21 cellular contexts compared by ENCODE assay signal in the genomic region with DNA sequence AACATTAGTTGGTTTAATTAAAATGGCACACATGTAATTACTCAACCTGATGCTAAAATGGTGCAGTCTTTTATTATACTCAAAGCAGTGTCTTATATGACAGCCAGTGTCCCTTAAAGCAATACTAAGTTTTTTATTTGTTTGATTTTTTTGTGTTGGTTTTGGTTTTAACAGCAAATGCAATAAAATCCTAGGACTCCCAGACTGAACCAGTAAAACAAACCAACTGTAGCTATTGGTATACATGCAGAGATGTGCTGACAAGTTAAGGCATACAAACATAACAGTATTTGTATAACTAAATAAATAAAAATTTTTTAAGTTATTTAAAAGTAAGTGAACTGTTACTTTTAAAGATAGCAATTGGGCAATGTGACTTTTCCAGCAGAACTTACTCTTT.
"Had no signal": no experiment of that assay in that cellular context is flagged by ENCODE, and none has a peak within 500 bp of the region (broad histone marks: within the 10 kb centered on the region; RNA-seq: fewer than 3 reads in every experiment).

No MANE protein-coding gene starts in this region.

- H3K9me3 ChIP-seq: esophagus muscularis mucosa, gastrocnemius medialis, heart right ventricle, left lung, lower lobe of right lung, mucosa of descending colon had no signal

- ATAC-seq: foreskin keratinocyte; gastrocnemius medialis; heart right ventricle; left cardiac atrium; left lung; left ventricle myocardium superior; lower lobe of right lung; mucosa of descending colon; naive thymus-derived CD8-positive, alpha-beta T cell had no signal

- H3K27me3 ChIP-seq: dorsolateral prefrontal cortex, esophagus muscularis mucosa, foreskin keratinocyte, gastrocnemius medialis, heart right ventricle, left lung had no signal

- DNase-seq: dermis blood vessel endothelial cell; effector CD4-positive, alpha-beta T cell; effector memory CD4-positive, alpha-beta T cell; foreskin keratinocyte; gastrocnemius medialis; glutamatergic neuron; heart right ventricle; left cardiac atrium; left lung; left ventricle myocardium superior; lower lobe of right lung; mesenchymal stem cell; mucosa of descending colon; naive B cell; naive thymus-derived CD8-positive, alpha-beta T cell had no signal

- H3K36me3 ChIP-seq: esophagus muscularis mucosa, gastrocnemius medialis, heart right ventricle, left lung, lower lobe of right lung had no signal

- FAIRE-seq: endothelial cell of umbilical vein, islet of Langerhans, keratinocyte had no signal

- H3K4me1 ChIP-seq: foreskin keratinocyte, gastrocnemius medialis had no signal

- H3K4me3 ChIP-seq: coronary artery, dorsolateral prefrontal cortex, esophagus muscularis mucosa, gastrocnemius medialis, heart right ventricle, left lung, lower lobe of right lung, mucosa of descending colon had no signal

- H3K27ac ChIP-seq: coronary artery, dorsolateral prefrontal cortex, esophagus muscularis mucosa, foreskin keratinocyte, gastrocnemius medialis, heart right ventricle, left lung, lower lobe of right lung had no signal
